Comparison of ENCODE assay signal across 19 cellular contexts in the genomic region with DNA sequence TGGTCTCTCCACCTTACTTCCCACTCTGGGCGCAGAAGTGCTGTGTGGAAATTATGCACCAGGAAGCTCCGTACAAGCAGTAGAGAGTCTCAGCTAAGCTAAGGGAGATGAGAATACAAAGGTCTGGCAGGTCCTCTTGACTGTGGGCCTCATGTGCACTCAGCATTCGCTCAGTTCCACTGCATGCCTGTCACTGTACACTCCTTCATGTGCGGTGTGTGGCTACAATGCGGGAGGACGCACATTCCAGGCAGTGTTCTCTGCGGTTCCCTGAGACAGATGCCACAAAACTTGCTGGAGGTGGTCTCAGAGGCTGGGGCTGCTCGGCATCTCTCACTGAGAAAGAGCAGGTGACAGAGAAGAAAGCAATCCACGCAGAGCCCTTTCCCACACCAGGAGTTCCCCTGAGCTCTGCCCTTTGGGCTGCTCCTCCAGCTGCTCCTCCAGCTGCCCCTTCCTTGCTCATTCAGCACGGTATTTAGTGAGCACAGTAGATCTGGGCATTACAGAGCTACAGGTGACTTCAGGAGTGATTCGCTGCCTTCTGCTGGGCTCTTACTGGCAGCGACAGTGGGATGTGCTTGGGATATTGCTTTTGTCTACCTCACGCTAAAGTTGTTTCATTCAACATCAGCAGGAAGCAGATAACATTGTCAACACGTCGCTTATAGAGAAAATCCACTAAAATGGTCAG.
"Had no signal": no experiment of that assay in that cellular context is flagged by ENCODE, and none has a peak within 500 bp of the region (broad histone marks: within the 10 kb centered on the region; RNA-seq: fewer than 3 reads in every experiment).

No MANE protein-coding gene starts in this region.

- FAIRE-seq: endometrium, islet of Langerhans, small intestine had no signal

- H3K9me3 ChIP-seq: transverse colon had no signal

- H3K36me3 ChIP-seq: transverse colon had no signal

- H3K27ac ChIP-seq: transverse colon had no signal

- H3K36me3 Mint-ChIP-seq: activated naive CD8-positive, alpha-beta T cell; naive B cell had no signal

- H3K27ac Mint-ChIP-seq: activated CD8-positive, alpha-beta T cell treated with anti-CD3 and anti-CD28 coated beads for 36 hours; activated naive CD8-positive, alpha-beta T cell; naive B cell had no signal

- ATAC-seq: activated CD8-positive, alpha-beta T cell treated with anti-CD3 and anti-CD28 coated beads for 36 hours; esophagus mucosa; left colon; stimulated activated naive CD8-positive, alpha-beta T cell treated with anti-CD3 and anti-CD28 coated beads, Interleukin-15, Interleukin-2, amounts not matched to agents 100 U/mL and 50 U/mL, for 24 hours had no signal

- H3K27me3 Mint-ChIP-seq: activated CD8-positive, alpha-beta T cell treated with anti-CD3 and anti-CD28 coated beads for 36 hours; activated naive CD8-positive, alpha-beta T cell; brain; naive B cell had no signal

- H3K27me3 ChIP-seq: transverse colon had no signal

- H3K4me3 Mint-ChIP-seq: activated CD8-positive, alpha-beta T cell treated with anti-CD3 and anti-CD28 coated beads for 36 hours; activated naive CD8-positive, alpha-beta T cell; brain; naive B cell had no signal

- H3K4me1 ChIP-seq: transverse colon had no signal

- H3K4me3 ChIP-seq: transverse colon had no signal

- DNase-seq: activated CD4-positive, alpha-beta T cell treated with anti-CD3 and anti-CD28 coated beads for 4 hours; activated CD8-positive, alpha-beta T cell treated with anti-CD3 and anti-CD28 coated beads for 36 hours; activated effector memory CD4-positive, alpha-beta T cell treated with anti-CD3 and anti-CD28 coated beads, Interleukin-2, amount 50 U/mL, for 16 hours; activated T-cell treated with anti-CD3 and anti-CD28 coated beads, Interleukin-2, amount 50 U/mL, for 48 hours; amygdala; cerebellar nuclear complex; left colon; naive B cell; small intestine; stimulated activated CD4-positive, alpha-beta T cell treated with anti-CD3 and anti-CD28 coated beads, Interleukin-4, amount 100 ng/mL, for 4 hours; stimulated activated CD8-positive, alpha-beta memory T cell treated with anti-CD3 and anti-CD28 coated beads, Interleukin-4, amount 100 ng/mL, for 48 hours; stimulated activated naive CD8-positive, alpha-beta T cell treated with anti-CD3 and anti-CD28 coated beads, Interleukin-15, Interleukin-2, amounts not matched to agents 100 U/mL and 50 U/mL, for 24 hours; T-helper 2 cell; transverse colon had no signal

- H3K9me3 Mint-ChIP-seq: activated CD8-positive, alpha-beta T cell treated with anti-CD3 and anti-CD28 coated beads for 36 hours had no signal
